In genomic region chr5:109689740-109690455, GRCh38 we compare ENCODE assay signal across 8 cellular contexts. TPM values are rescaled to one million over a fixed set of nuclear protein-coding genes. Genes with fewer than 3 reads are reported as not detected.
A peak's percentile ranks its signal among the peaks of the same experiment; 100 is the strongest.
DNase-seq lines count a peak whose midpoint lies in the region; ATAC-seq and TF ChIP-seq lines count a peak whose summit lies in the region.

MAN2A1 (plus strand) TSS chr5:109689927; CDS start chr5:109690418, 491 bp downstream.

- ATAC-seq in heart right ventricle: peak; percentile 75 to 91 (median 80)

- H3K9me3 ChIP-seq in adrenal gland (replicated peaks in 1 of 3): peaks cover 0 to 7% (median 0%) of the 10 kb centered on the region in 3 donors
- H3K9me3 ChIP-seq in heart right ventricle: peaks cover 0 to 11% (median 8%) of the 10 kb centered on the region in 11 donors
- H3K9me3 ChIP-seq in uterus: no peaks in the 10 kb centered on the region

- H3K4me1 ChIP-seq in adrenal gland (replicated peaks in 1 of 2): peaks cover 25 to 35% of the 10 kb centered on the region in 2 donors
- peaks cover 0 to 44% (median 21%) of the 10 kb centered on the region in 9 donors for H3K4me1 ChIP-seq in heart right ventricle
- H3K4me1 ChIP-seq in uterus: no peaks in the 10 kb centered on the region

- H3K27ac ChIP-seq in adrenal gland: peak within 1 kb of the TSS; percentile 61 to 98 (median 94)
- H3K27ac ChIP-seq in heart right ventricle: peak within 1 kb of the TSS; percentile 88 to 98 (median 96)
- H3K27ac ChIP-seq in uterus: peak within 1 kb of the TSS; percentile 94 to 99

- H3K4me3 ChIP-seq in adrenal gland (peak within 1 kb of the TSS; percentile 30 to 97 (median 76)), heart right ventricle (peak within 1 kb of the TSS; percentile 81 to 99 (median 94)), uterus (peak within 1 kb of the TSS; percentile 72 to 85)

- peak in 2 of 6 experiments; percentile 7 to 23 for TF ChIP-seq CTCF in adrenal gland (IDR thresholded peaks at IDR 0.05)
- TF ChIP-seq CTCF in heart right ventricle (IDR thresholded peaks at IDR 0.05): no peak
- peak in 1 of 4 experiments; percentile 20 for TF ChIP-seq CTCF in uterus (IDR thresholded peaks at IDR 0.05)

- DNase-seq in GM03348 (ENCODE audit: low spot score): peak; percentile 89
- peak; percentile 67 for DNase-seq in GOT3 (lab: John Stamatoyannopoulos, UW)
- DNase-seq in LHCN-M2 (ENCODE audit: low read depth): peak; percentile 73
- DNase-seq in SW480 (ENCODE audit: low spot score): peak; percentile 82
- peak; percentile 79 to 87 (median 83) for DNase-seq in adrenal gland
- peak; percentile 73 to 81 for DNase-seq in heart right ventricle
- DNase-seq in pulmonary artery endothelial cell (ENCODE audit: low read depth, low spot score): no peak
- DNase-seq in uterus: peak; percentile 70 to 78

- TF ChIP-seq POLR2A in adrenal gland (IDR thresholded peaks at IDR 0.05): peak; percentile 41 to 50
- peak in 1 of 2 donors; percentile 54 for TF ChIP-seq POLR2A in uterus (IDR thresholded peaks at IDR 0.05)

- intact Hi-C loops in adrenal gland (cut with DNase I) (loop anchor here in 1 of 2 donors (10.0 kb wide), 1 partner anchor 175 kb away; no protein-coding TSS in a partner anchor), heart right ventricle (cut with DNase I) (loop anchor here in 5 of 10 donors (10.0 kb wide), 5 partner anchors 65 to 935 kb away; no protein-coding TSS in a partner anchor), uterus (cut with DNase I; ENCODE audit: low total_unique reads) (no loop called here)

- 0 to 1% (median 0%) methylated on average over 2 to 78 of the region's 78 CpGs for WGBS in adrenal gland, 4 donors
- 0 to 1% methylated on average over 77 to 78 of the region's 78 CpGs for WGBS in heart right ventricle, 2 donors

- H3K36me3 ChIP-seq in adrenal gland (replicated peaks in 1 of 2): no peaks in the 10 kb centered on the region
- H3K36me3 ChIP-seq in heart right ventricle: no peaks in the 10 kb centered on the region
- H3K36me3 ChIP-seq in uterus: no peaks in the 10 kb centered on the region

- H3K27me3 ChIP-seq in adrenal gland: no peaks in the 10 kb centered on the region
- no peaks in the 10 kb centered on the region for H3K27me3 ChIP-seq in heart right ventricle
- no peaks in the 10 kb centered on the region for H3K27me3 ChIP-seq in uterus

RNA-seq across cellular contexts. Expression of gene MAN2A1, which starts in this region (rescaled TPM):
- total RNA-seq in LHCN-M2 (2014; rRNA removed) (126 and 129 TPM in 2 replicates), adrenal gland (100 to 1,000 TPM in 2 of 8 donors, 10 to 100 TPM in 6; 56.4 to 122 (median 88.6) TPM), heart right ventricle (10 to 100 TPM in 1 of 10 donors, 1 to 10 TPM in 9; 5.4 to 16.1 (median 7.0) TPM), pulmonary artery endothelial cell (85.7 and 114 TPM in 2 replicates), uterus (100 to 1,000 TPM in 1 of 4 donors, 10 to 100 TPM in 3; 22.8 to 109 (median 40.6) TPM)
- polyA plus RNA-seq in LHCN-M2 (2012): 24.7 TPM
- polyA plus RNA-seq in adrenal gland (10 to 100 TPM; 11.7 to 51.0 (median 14.2) TPM), heart right ventricle (1 to 10 TPM; 2.9 to 3.9 TPM)
